In the genomic region with DNA sequence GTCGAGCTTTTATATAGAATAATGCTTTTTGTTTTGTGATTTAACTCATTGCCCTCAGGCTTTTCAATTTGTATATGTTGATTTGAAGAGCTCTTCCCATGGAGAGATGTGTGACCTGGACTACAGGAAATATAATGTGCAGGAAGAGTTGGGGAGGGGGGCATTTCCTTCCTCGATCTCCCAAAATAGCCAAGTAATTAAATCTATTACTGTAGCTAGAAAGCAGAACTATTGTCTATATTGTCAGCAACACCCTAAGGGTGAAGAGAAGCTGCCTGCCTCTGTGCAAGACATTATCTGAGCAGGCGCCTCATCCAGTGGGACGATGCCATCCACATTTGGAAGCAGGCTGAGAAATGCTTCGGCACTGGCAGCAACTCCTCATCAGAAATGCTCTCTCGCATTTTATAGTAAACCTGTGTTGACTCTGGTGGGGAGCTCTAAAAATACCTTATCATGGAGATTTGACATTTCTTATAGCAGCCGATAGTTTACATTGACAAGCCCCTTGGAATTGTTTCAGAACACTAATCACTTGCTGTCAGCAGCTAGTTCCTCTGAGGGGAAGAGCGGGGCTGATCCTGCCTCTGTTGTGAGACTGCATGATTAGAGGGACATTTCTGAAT, we compare ENCODE assay signal across 12 cellular contexts.
DNase-seq lines count a peak whose midpoint lies in the region; ATAC-seq, FAIRE-seq and TF ChIP-seq lines count a peak whose summit lies in the region.
"Had no signal": no experiment of that assay in that cellular context is flagged by ENCODE, and none has a peak within 500 bp of the region (broad histone marks: within the 10 kb centered on the region; RNA-seq: fewer than 3 reads in every experiment).

No MANE protein-coding gene starts in this region.

- peak; percentile 68 for FAIRE-seq in GM12891 (lab: Jason Lieb, UNC)

- no peaks in the 10 kb centered on the region for H3K27me3 ChIP-seq in fibroblast of lung (ENCODE audit: control insufficient read depth, insufficient read depth, low read length)

- H3K4me1 Mint-ChIP-seq in T-helper 17 cell (peaks cover 19% of the 10 kb centered on the region), progenitor cell of endocrine pancreas (ENCODE audit: low read depth) (peaks cover 19% of the 10 kb centered on the region)

- H3K27ac ChIP-seq in fibroblast of lung (ENCODE audit: insufficient read depth, low read length), result no peak overlapping the region

- H3K27me3 Mint-ChIP-seq in T-helper 17 cell (no peaks in the 10 kb centered on the region), progenitor cell of endocrine pancreas (no peaks in the 10 kb centered on the region)
- H3K27me3 Mint-ChIP-seq: activated T-cell treated with anti-CD3 and anti-CD28 coated beads, Interleukin-2, amount 50 U/mL, for 24 hours had no signal

- no peak for ATAC-seq in T-helper 17 cell
- no peak for ATAC-seq in HG02973 (IDR thresholded peaks at IDR 0.05; ENCODE audit: unreplicated experiment)
- ATAC-seq in GM21619 (IDR thresholded peaks at IDR 0.05; ENCODE audit: unreplicated experiment), result no peak

- TF ChIP-seq POLR2A in GM12891 (IDR thresholded peaks at IDR 0.05; ENCODE audit: low read depth, low read length), result no peak

- H3K9me3 ChIP-seq in T-helper 17 cell (ENCODE audit: control insufficient read depth, low read length, poor library complexity, severe bottlenecking) (no peaks in the 10 kb centered on the region), fibroblast of lung (ENCODE audit: control insufficient read depth, insufficient read depth, low read depth, low read length) (no peaks in the 10 kb centered on the region)

- no peaks in the 10 kb centered on the region for H3K79me2 ChIP-seq in fibroblast of lung (ENCODE audit: control insufficient read depth, insufficient read depth, low read length)

- H3K36me3 Mint-ChIP-seq in T-helper 17 cell (ENCODE audit: low read depth) (peaks cover 2% of the 10 kb centered on the region), progenitor cell of endocrine pancreas (ENCODE audit: insufficient read depth) (no peaks in the 10 kb centered on the region)

- H3K9ac ChIP-seq in fibroblast of lung (ENCODE audit: insufficient read depth, low read length), result no peak overlapping the region

- H3K27ac Mint-ChIP-seq in T-helper 17 cell (peak overlapping the region; percentile 11), progenitor cell of endocrine pancreas (peak overlapping the region; percentile 76)
- H3K27ac Mint-ChIP-seq: activated T-cell treated with anti-CD3 and anti-CD28 coated beads, Interleukin-2, amount 50 U/mL, for 24 hours had no signal

- H3K36me3 ChIP-seq in fibroblast of lung (ENCODE audit: control insufficient read depth, insufficient read depth, low read length), result no peaks in the 10 kb centered on the region
- H3K36me3 ChIP-seq: WERI-Rb-1 had no signal

- no peak for TF ChIP-seq CTCF in fibroblast of lung (conservative IDR thresholded peaks at IDR 0.05 in 1 of 2, IDR thresholded peaks at IDR 0.05 in 1 of 2; ENCODE audit: low read depth in 1 of 2, low read length in 2 of 2)
- no peak for TF ChIP-seq CTCF in progenitor cell of endocrine pancreas (IDR thresholded peaks at IDR 0.05; ENCODE audit: unreplicated experiment)

- H4K20me1 ChIP-seq in fibroblast of lung (ENCODE audit: control insufficient read depth, extremely low read depth, insufficient read depth, low read length), result no peaks in the 10 kb centered on the region

- no peak for DNase-seq in GM12891 (ENCODE audit: insufficient read length, low spot score)
- DNase-seq in T-helper 17 cell, result no peak
- DNase-seq in fibroblast of lung (ENCODE audit: low read depth in 2 of 2), result no peak
- DNase-seq in progenitor cell of endocrine pancreas (ENCODE audit: low spot score, unreplicated experiment), result no peak
- DNase-seq in stimulated activated CD4-positive, alpha-beta T cell treated with anti-CD3 and anti-CD28 coated beads, Interleukin-15, amount 100 ng/mL, for 24 hours, result no peak
- no peak for DNase-seq in iPS-NIHi11 (ENCODE audit: low spot score)
- DNase-seq: activated T-cell treated with anti-CD3 and anti-CD28 coated beads, Interleukin-2, amount 50 U/mL, for 24 hours; Calu3; islet precursor cell; WERI-Rb-1 had no signal

- H2AFZ ChIP-seq in fibroblast of lung (ENCODE audit: low read length), result no peak overlapping the region

- H3K4me2 ChIP-seq in fibroblast of lung (ENCODE audit: extremely low read depth, insufficient read depth, low read length), result peak overlapping the region; percentile 32

- no peaks in the 10 kb centered on the region for H3K9me3 Mint-ChIP-seq in progenitor cell of endocrine pancreas (ENCODE audit: low read depth)
- H3K9me3 Mint-ChIP-seq: activated T-cell treated with anti-CD3 and anti-CD28 coated beads, Interleukin-2, amount 50 U/mL, for 24 hours had no signal

- peaks cover 7% of the 10 kb centered on the region for H3K4me1 ChIP-seq in fibroblast of lung (ENCODE audit: control insufficient read depth, extremely low read depth, insufficient read depth, low read length)

- H3K4me3 ChIP-seq in fibroblast of lung (replicated peaks in 1 of 4; ENCODE audit: control extremely low read depth in 1 of 4, insufficient read depth in 1 of 4, low read depth in 3 of 4, low read length in 4 of 4), result peak overlapping the region in 1 of 4 experiments; percentile 5

- H3K4me3 Mint-ChIP-seq in T-helper 17 cell, result no peak overlapping the region
- H3K4me3 Mint-ChIP-seq in progenitor cell of endocrine pancreas (ENCODE audit: low read depth), result no peak overlapping the region
- H3K4me3 Mint-ChIP-seq: activated T-cell treated with anti-CD3 and anti-CD28 coated beads, Interleukin-2, amount 50 U/mL, for 24 hours had no signal

TF ChIP-seq in GM12891, 5 proteins besides CTCF, POLR2A, EP300 and RAD21:
- TF ChIP-seq SPI1 (IDR thresholded peaks at IDR 0.05; ENCODE audit: low read depth, low read length), result no peak
- TF ChIP-seq POU2F2 (IDR thresholded peaks at IDR 0.05; ENCODE audit: low read depth, low read length), result no peak
